Comparison of ENCODE assay signal across 8 cellular contexts in the genomic region with DNA sequence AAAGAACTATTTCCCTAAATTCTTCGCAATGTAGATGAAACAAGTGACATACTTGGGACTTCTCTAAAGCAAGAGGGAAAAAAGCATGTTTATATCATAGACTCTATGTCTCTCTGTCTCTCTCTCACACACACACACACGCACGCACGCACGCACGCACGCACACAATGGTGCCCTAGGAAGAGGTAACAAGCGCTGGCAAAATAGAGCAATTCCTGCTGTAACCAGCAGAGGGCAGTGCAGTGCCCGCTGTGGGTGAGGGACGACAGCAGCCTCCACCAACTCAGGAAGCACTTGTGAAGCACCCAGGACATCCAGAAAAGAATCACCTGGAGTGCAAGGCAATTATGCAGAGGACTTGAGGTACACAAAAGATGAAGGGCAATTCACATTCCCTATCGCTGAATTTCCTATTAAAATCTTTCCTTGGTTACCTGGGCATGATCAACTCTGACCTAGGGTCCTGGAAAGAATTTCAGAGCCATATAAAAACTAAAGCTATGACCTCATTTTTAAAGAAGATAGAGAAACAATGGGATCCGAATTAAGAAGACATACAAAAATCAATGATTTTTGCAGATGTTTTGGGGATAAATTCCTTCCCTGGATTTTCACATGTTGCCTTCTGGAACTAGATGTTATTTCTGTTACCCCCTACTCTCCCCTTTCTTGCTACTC.
DNase-seq lines count a peak whose midpoint lies in the region; ATAC-seq lines count a peak whose summit lies in the region.

No MANE protein-coding gene starts in this region.

- ATAC-seq in HG02623 (IDR thresholded peaks at IDR 0.05; ENCODE audit: unreplicated experiment) (peak; percentile 93), T-cell (replicated peaks in 1 of 4) (peak in 3 of 4 experiments; percentile 55 to 73 (median 62))

- H3K27me3 Mint-ChIP-seq in T-cell = peaks cover 0 to 4% of the 10 kb centered on the region in 2 donors

- CTCF ChIA-PET in T-cell (lab: Charles Lee) = no interaction called here

- no peak overlapping the region for H3K4me3 Mint-ChIP-seq in T-cell

- no peaks in the 10 kb centered on the region for H3K9me3 Mint-ChIP-seq in T-cell

- DNase-seq in SHP77 (lab: John Stamatoyannopoulos, UW) = peak; percentile 6 to 21
- DNase-seq in SHP77 treated with DMSO at 0.1 percent for 48 hours (lab: John Stamatoyannopoulos, UW) = no peak
- DNase-seq in NAMALWA (ENCODE audit: low spot score) = peak; percentile 78
- peak; percentile 4 to 63 (median 26) for DNase-seq in T-cell
- DNase-seq in astrocyte of the hippocampus (ENCODE audit: low read depth, low spot score) = peak; percentile 72
- peak; percentile 45 for DNase-seq in iris pigment epithelial cell (ENCODE audit: low read depth)
- DNase-seq in stimulated activated CD4-positive, alpha-beta T cell treated with anti-CD3 and anti-CD28 coated beads, Interleukin-1b, Interleukin-23, amount 100 ng/mL, for 48 hours = peak; percentile 74

- H3K27ac Mint-ChIP-seq in T-cell = no peak overlapping the region

- no peaks in the 10 kb centered on the region for H3K36me3 Mint-ChIP-seq in T-cell

- peaks cover 5 to 7% (median 7%) of the 10 kb centered on the region in 3 donors for H3K4me1 Mint-ChIP-seq in T-cell

- POLR2A ChIA-PET in T-cell (lab: Charles Lee) = no interaction called here
